In the genomic region with DNA sequence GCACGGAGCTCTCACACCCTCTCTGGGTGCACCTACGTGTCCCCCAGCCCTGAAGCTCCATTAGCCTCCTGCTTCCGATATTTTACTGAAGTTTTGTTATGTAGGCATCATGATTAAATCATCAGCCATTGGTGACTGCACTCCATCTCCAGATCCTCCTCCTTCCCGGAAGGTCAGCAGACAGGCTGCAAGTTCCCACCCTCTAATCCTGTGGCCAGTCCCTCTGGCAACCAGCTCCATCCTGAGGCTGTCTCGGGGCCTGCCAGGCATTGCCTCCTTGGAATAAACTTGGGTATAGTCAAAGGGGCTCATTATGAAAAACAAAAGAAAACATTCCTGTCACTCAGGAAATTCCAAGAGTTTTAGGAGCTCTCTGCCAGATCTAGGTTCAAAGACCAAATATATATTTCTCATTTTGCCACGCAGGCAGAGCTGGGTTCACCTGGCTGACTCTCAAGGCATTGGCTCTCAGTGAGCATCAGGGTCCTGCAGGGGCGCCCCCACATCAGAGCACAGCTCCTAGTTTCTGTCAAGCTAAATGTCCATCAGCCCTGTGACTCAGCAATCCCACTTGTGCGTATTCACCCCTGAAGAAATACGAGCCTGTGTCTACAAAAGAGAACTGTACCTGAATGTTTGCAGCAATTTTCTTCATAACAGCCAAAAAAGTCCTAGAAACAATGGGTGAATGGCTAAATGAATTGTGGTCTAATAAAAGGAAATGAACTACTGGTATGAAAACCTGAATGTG, we compare ENCODE assay signal across 31 cellular contexts. TPM values are rescaled to one million over a fixed set of nuclear protein-coding genes. Genes with fewer than 3 reads are reported as not detected.
"Had no signal": no experiment of that assay in that cellular context is flagged by ENCODE, and none has a peak within 500 bp of the region (broad histone marks: within the 10 kb centered on the region; RNA-seq: fewer than 3 reads in every experiment).

No MANE protein-coding gene starts in this region.

- ATAC-seq: activated T-helper 17 cell treated with anti-CD3 and anti-CD28 coated beads, Interleukin-2, amount 50 U/mL, for 72 hours had no signal

- H3K9me2 ChIP-seq: SK-N-SH had no signal

- H3K4me2 ChIP-seq: SK-N-SH had no signal

- H3K9me3 Mint-ChIP-seq: activated CD4-positive, alpha-beta memory T cell treated with anti-CD3 and anti-CD28 coated beads, Interleukin-2, amount 10 ng/mL, durations not matched to agents 7 days and 5 days; activated CD4-positive, alpha-beta T cell treated with anti-CD3 and anti-CD28 coated beads, Interleukin-2, amount 10 ng/mL, durations not matched to agents 7 days and 5 days; activated naive CD4-positive, alpha-beta T cell treated with anti-CD3 and anti-CD28 coated beads for 36 hours; activated T-helper 17 cell treated with anti-CD3 and anti-CD28 coated beads, Interleukin-2, amount 50 U/mL, for 72 hours had no signal

- DNase-seq: activated CD4-positive, alpha-beta memory T cell treated with anti-CD3 and anti-CD28 coated beads, Interleukin-2, amount 10 ng/mL, durations not matched to agents 7 days and 5 days; activated CD4-positive, alpha-beta T cell treated with anti-CD3 and anti-CD28 coated beads, Interleukin-2, amount 10 ng/mL, durations not matched to agents 7 days and 5 days; activated CD4-positive, CD25-positive, alpha-beta regulatory T cell; activated gamma-delta T cell; activated naive CD4-positive, alpha-beta T cell treated with anti-CD3 and anti-CD28 coated beads for 36 hours; activated T-cell treated with anti-CD3 and anti-CD28 coated beads for 4 hours; activated T-cell treated with anti-CD3 and anti-CD28 coated beads, Interleukin-2, amount 50 U/mL, for 48 hours; amygdala; caudate nucleus; KG1; MV-4-11; NCI-H1092 treated with DMSO at 0.1 percent for 48 hours; NCI-H1417 treated with DMSO at 0.1 percent for 48 hours; NCI-H1694 treated with DMSO at 0.1 percent for 48 hours; NCI-H2029 treated with DMSO at 0.1 percent for 48 hours; NCI-H2227 treated with DMSO at 0.1 percent for 48 hours; NCI-H446 treated with DMSO at 0.1 percent for 48 hours; NCI-H524 treated with DMSO at 0.1 percent for 48 hours; NCI-H774; SK-N-SH; T-helper 1 cell had no signal

- H3K4me3 Mint-ChIP-seq: activated CD4-positive, alpha-beta memory T cell treated with anti-CD3 and anti-CD28 coated beads, Interleukin-2, amount 10 ng/mL, durations not matched to agents 7 days and 5 days; activated CD4-positive, alpha-beta T cell treated with anti-CD3 and anti-CD28 coated beads, Interleukin-2, amount 10 ng/mL, durations not matched to agents 7 days and 5 days; activated naive CD4-positive, alpha-beta T cell treated with anti-CD3 and anti-CD28 coated beads for 36 hours; activated naive CD8-positive, alpha-beta T cell; activated T-helper 17 cell treated with anti-CD3 and anti-CD28 coated beads, Interleukin-2, amount 50 U/mL, for 72 hours had no signal

- H3K27ac Mint-ChIP-seq: activated CD4-positive, alpha-beta memory T cell treated with anti-CD3 and anti-CD28 coated beads, Interleukin-2, amount 10 ng/mL, durations not matched to agents 7 days and 5 days; activated CD4-positive, alpha-beta T cell treated with anti-CD3 and anti-CD28 coated beads, Interleukin-2, amount 10 ng/mL, durations not matched to agents 7 days and 5 days; activated naive CD4-positive, alpha-beta T cell treated with anti-CD3 and anti-CD28 coated beads for 36 hours; activated naive CD8-positive, alpha-beta T cell; activated T-helper 17 cell treated with anti-CD3 and anti-CD28 coated beads, Interleukin-2, amount 50 U/mL, for 72 hours had no signal

- H3K27me3 Mint-ChIP-seq: activated CD4-positive, alpha-beta T cell treated with anti-CD3 and anti-CD28 coated beads, Interleukin-2, amount 10 ng/mL, durations not matched to agents 7 days and 5 days had no signal

- H3K27ac ChIP-seq: VCaP had no signal

- H3K4me1 Mint-ChIP-seq: activated T-helper 17 cell treated with anti-CD3 and anti-CD28 coated beads, Interleukin-2, amount 50 U/mL, for 72 hours had no signal

- H3K36me3 Mint-ChIP-seq: activated naive CD8-positive, alpha-beta T cell had no signal

RNA-seq across cellular contexts. Expression of gene TMEM72, which starts 27.4 kb away (rescaled TPM):
- total RNA-seq: activated CD4-positive, alpha-beta memory T cell treated with anti-CD3 and anti-CD28 coated beads, Interleukin-2, amount 10 ng/mL, durations not matched to agents 7 days and 5 days; activated CD4-positive, alpha-beta T cell treated with anti-CD3 and anti-CD28 coated beads, Interleukin-2, amount 10 ng/mL, durations not matched to agents 7 days and 5 days; activated CD8-positive, alpha-beta memory T cell treated with anti-CD3 and anti-CD28 coated beads for 36 hours; activated naive CD4-positive, alpha-beta T cell treated with anti-CD3 and anti-CD28 coated beads for 36 hours; activated T-helper 17 cell treated with anti-CD3 and anti-CD28 coated beads, Interleukin-2, amount 50 U/mL, for 72 hours; astrocyte; LHCN-M2; MCF 10A; OCI-LY7; RPMI7951; T-helper 2 cell treated with Interferon-gamma antibody and Interleukin-4, amounts not matched to agents 100 ng/mL and 5 ng/mL, for 36 hours had no signal
- polyA plus RNA-seq: SK-N-SH had no signal
